In the genomic region with DNA sequence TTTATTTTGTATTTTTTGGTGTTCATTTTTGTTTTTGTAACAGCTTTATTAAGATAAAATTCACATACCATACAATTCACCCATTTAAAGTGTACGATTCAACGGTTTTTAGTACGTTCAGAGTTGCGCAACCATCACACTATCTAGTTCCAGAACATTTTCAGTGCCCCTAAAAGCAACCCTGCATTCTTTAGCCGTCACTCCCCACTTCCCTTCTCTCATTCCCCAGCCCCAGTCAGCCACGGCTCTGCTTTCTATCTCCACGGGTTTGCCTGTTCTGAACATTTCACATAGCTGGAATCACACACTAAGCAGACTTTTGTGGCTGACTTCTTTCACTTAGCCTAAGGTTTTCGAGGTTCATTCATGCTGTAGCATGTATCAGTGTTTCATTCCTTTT, we compare ENCODE assay signal across 1 cellular context.
TF ChIP-seq lines count a peak whose summit lies in the region.

No MANE protein-coding gene starts in this region.

TF ChIP-seq in K562, 482 proteins besides CTCF, POLR2A, EP300 and RAD21:
- TF ChIP-seq CEBPG (CRISPR knock-in tag; IDR thresholded peaks at IDR 0.05) = peak; percentile 67
- TF ChIP-seq CEBPG (tag; conservative IDR thresholded peaks at IDR 0.05 in 1 of 2, IDR thresholded peaks at IDR 0.05 in 1 of 2) = peak; percentile 75 to 93
- no peak for TF ChIP-seq JUN (IDR thresholded peaks at IDR 0.05; ENCODE audit: borderline replicate concordance, low read depth, low read length)
- TF ChIP-seq JUN (CRISPR knock-in tag; IDR thresholded peaks at IDR 0.05; ENCODE audit: borderline replicate concordance) = no peak
- no peak for TF ChIP-seq CHD4 (IDR thresholded peaks at IDR 0.05; ENCODE audit: insufficient read depth, insufficient replicate concordance, low read depth, low read length, poor library complexity, severe bottlenecking)
- TF ChIP-seq, protein P1, sequence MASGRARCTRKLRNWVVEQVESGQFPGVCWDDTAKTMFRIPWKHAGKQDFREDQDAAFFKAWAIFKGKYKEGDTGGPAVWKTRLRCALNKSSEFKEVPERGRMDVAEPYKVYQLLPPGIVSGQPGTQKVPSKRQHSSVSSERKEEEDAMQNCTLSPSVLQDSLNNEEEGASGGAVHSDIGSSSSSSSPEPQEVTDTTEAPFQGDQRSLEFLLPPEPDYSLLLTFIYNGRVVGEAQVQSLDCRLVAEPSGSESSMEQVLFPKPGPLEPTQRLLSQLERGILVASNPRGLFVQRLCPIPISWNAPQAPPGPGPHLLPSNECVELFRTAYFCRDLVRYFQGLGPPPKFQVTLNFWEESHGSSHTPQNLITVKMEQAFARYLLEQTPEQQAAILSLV (tag; IDR thresholded peaks at IDR 0.05) = 0 out of 2 replicates have a peak, but pooled peaks have one; percentile 42
- TF ChIP-seq C11orf30 (IDR thresholded peaks at IDR 0.05; ENCODE audit: low read depth) = no peak
- no peak for TF ChIP-seq LCOR (CRISPR knock-in tag; IDR thresholded peaks at IDR 0.05)
- TF ChIP-seq, protein P2, sequence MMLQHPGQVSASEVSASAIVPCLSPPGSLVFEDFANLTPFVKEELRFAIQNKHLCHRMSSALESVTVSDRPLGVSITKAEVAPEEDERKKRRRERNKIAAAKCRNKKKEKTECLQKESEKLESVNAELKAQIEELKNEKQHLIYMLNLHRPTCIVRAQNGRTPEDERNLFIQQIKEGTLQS (IDR thresholded peaks at IDR 0.05) = peak; percentile 36
- TF ChIP-seq, protein P2 (CRISPR knock-in tag; conservative IDR thresholded peaks at IDR 0.05) = no peak
- TF ChIP-seq TRIM24 (IDR thresholded peaks at IDR 0.05) = peak; percentile 33 to 40; a peak in 3 of 4 replicates
- peak; percentile 98 for TF ChIP-seq CEBPB (tag; IDR thresholded peaks at IDR 0.05)
- TF ChIP-seq, protein P3, sequence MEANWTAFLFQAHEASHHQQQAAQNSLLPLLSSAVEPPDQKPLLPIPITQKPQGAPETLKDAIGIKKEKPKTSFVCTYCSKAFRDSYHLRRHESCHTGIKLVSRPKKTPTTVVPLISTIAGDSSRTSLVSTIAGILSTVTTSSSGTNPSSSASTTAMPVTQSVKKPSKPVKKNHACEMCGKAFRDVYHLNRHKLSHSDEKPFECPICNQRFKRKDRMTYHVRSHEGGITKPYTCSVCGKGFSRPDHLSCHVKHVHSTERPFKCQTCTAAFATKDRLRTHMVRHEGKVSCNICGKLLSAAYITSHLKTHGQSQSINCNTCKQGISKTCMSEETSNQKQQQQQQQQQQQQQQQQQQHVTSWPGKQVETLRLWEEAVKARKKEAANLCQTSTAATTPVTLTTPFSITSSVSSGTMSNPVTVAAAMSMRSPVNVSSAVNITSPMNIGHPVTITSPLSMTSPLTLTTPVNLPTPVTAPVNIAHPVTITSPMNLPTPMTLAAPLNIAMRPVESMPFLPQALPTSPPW (CRISPR knock-in tag; IDR thresholded peaks at IDR 0.05) = peak; percentile 17; the same call in 1 of the 2 replicates
- no peak for TF ChIP-seq L3MBTL2 (IDR thresholded peaks at IDR 0.05)
- TF ChIP-seq SPI1 (IDR thresholded peaks at IDR 0.05; ENCODE audit: borderline replicate concordance, low read depth, low read length) = peak; percentile 52; the same call in 1 of the 2 replicates
